20 cellular contexts compared by ENCODE assay signal in the genomic region with DNA sequence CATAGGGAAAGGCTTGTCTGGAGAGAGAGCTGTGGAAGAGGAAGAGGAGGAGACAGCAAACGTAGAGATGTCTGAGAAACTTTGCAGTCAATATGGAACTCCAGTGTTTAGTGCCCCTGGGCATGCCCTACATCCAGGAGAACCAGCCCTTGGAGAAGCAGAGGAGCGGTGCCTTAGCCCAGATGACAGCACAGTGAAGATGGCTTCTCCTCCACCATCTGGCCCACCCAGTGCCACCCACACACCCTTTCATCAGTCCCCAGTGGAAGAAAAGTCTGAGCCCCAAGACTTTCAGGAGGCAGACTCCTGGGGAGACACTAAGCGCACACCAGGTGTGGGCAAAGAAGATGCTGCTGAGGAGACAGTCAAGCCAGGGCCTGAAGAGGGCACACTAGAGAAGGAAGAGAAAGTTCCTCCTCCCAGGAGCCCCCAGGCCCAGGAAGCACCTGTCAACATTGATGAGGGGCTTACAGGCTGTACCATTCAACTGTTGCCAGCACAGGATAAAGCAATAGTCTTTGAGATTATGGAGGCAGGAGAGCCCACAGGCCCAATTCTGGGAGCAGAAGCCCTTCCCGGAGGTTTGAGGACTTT. TPM values are rescaled to one million over a fixed set of nuclear protein-coding genes. Genes with fewer than 3 reads are reported as not detected.
DNase-seq lines count a peak whose midpoint lies in the region; ATAC-seq and TF ChIP-seq lines count a peak whose summit lies in the region.
"Had no signal": no experiment of that assay in that cellular context is flagged by ENCODE, and none has a peak within 500 bp of the region (broad histone marks: within the 10 kb centered on the region; RNA-seq: fewer than 3 reads in every experiment).

No MANE protein-coding gene starts in this region.

- TF ChIP-seq CTCF in GM13976 (IDR thresholded peaks at IDR 0.05; ENCODE audit: borderline replicate concordance, control extremely low read depth, extremely low read depth, insufficient read depth, missing control alignments): no peak
- peak; percentile 72 for TF ChIP-seq CTCF in OCI-LY7 (conservative IDR thresholded peaks at IDR 0.05; ENCODE audit: low read length)

- in situ Hi-C loops in GM13976 (cut with MboI; ENCODE audit: low sequenced_read_pairs, unreplicated experiment): no loop called here

- no peaks in the 10 kb centered on the region for H3K9me3 Mint-ChIP-seq in activated T-cell treated with anti-CD3 and anti-CD28 coated beads, Interleukin-2, amount 50 U/mL, for 24 hours
- no peaks in the 10 kb centered on the region for H3K9me3 Mint-ChIP-seq in activated T-cell treated with anti-CD3 and anti-CD28 coated beads, Interleukin-2, amount 50 U/mL, for 4 hours

- DNase-seq in activated T-cell treated with anti-CD3 and anti-CD28 coated beads, Interleukin-2, amount 50 U/mL, for 24 hours: no peak
- DNase-seq in activated T-cell treated with anti-CD3 and anti-CD28 coated beads, Interleukin-2, amount 50 U/mL, for 4 hours: no peak
- DNase-seq in GM13976 (ENCODE audit: low spot score): peak; percentile 20
- peak; percentile 75 for DNase-seq in OCI-LY7 (ENCODE audit: low spot score)
- DNase-seq in mesenteric fat pad (ENCODE audit: low spot score): peak; percentile 47
- no peak for DNase-seq in NCI-H345 treated with DMSO at 0.1 percent for 48 hours (lab: John Stamatoyannopoulos, UW; ENCODE audit: unreplicated experiment)
- DNase-seq in stimulated activated CD4-positive, alpha-beta T cell treated with anti-CD3 and anti-CD28 coated beads, Interleukin-4, amount 100 ng/mL, for 24 hours: no peak
- DNase-seq: Calu3, DMS79, GDM1, HCEC 1CT, NCI-H1092, NCI-H1694, NCI-H2107, NCI-H226, NCI-H69, SHP77 had no signal

- H3K36me3 ChIP-seq in OCI-LY7 (ENCODE audit: insufficient read depth, low read length): peaks cover 5% of the 10 kb centered on the region; the same call in 1 of the 2 replicates

- H3K36me3 Mint-ChIP-seq in activated T-cell treated with anti-CD3 and anti-CD28 coated beads, Interleukin-2, amount 50 U/mL, for 24 hours (ENCODE audit: low read depth): no peaks in the 10 kb centered on the region
- H3K36me3 Mint-ChIP-seq in activated T-cell treated with anti-CD3 and anti-CD28 coated beads, Interleukin-2, amount 50 U/mL, for 4 hours (ENCODE audit: insufficient read depth): no peaks in the 10 kb centered on the region

- intact Hi-C loops in OCI-LY7 (cut with micrococcal nuclease; ENCODE audit: unreplicated experiment): no loop called here

- H2AFZ ChIP-seq in OCI-LY7 (ENCODE audit: low read length): 0 out of 2 replicates have a peak overlapping the region, but pooled peaks have one; percentile 11

- no peak overlapping the region for H3K4me3 ChIP-seq in OCI-LY7 (ENCODE audit: low read depth, low read length, poor library complexity, severe bottlenecking)

- peak overlapping the region; percentile 34 for H3K27ac Mint-ChIP-seq in activated T-cell treated with anti-CD3 and anti-CD28 coated beads, Interleukin-2, amount 50 U/mL, for 24 hours

- H3K4me1 ChIP-seq in OCI-LY7 (ENCODE audit: insufficient read depth, low read length, poor library complexity, severe bottlenecking): peaks cover 15% of the 10 kb centered on the region

- peaks cover 8% of the 10 kb centered on the region for H3K4me1 Mint-ChIP-seq in activated T-cell treated with anti-CD3 and anti-CD28 coated beads, Interleukin-2, amount 50 U/mL, for 24 hours (ENCODE audit: low read depth)
- H3K4me1 Mint-ChIP-seq in activated T-cell treated with anti-CD3 and anti-CD28 coated beads, Interleukin-2, amount 50 U/mL, for 4 hours (ENCODE audit: low read depth): peaks cover 10% of the 10 kb centered on the region

- no peak overlapping the region for H3K4me3 Mint-ChIP-seq in activated T-cell treated with anti-CD3 and anti-CD28 coated beads, Interleukin-2, amount 50 U/mL, for 24 hours
- no peak overlapping the region for H3K4me3 Mint-ChIP-seq in activated T-cell treated with anti-CD3 and anti-CD28 coated beads, Interleukin-2, amount 50 U/mL, for 4 hours

- POLR2A ChIA-PET in OCI-LY7 (lab: Charles Lee): no interaction called here

- H3K79me2 ChIP-seq in OCI-LY7 (ENCODE audit: insufficient read depth, low read depth, low read length): no peaks in the 10 kb centered on the region

- H3K27ac ChIP-seq in OCI-LY7 (ENCODE audit: low read depth, low read length, poor library complexity, severe bottlenecking): no peak overlapping the region

- H3K9me3 ChIP-seq in OCI-LY7 (ENCODE audit: low read length): no peaks in the 10 kb centered on the region

- peaks cover 5% of the 10 kb centered on the region for H3K27me3 Mint-ChIP-seq in activated T-cell treated with anti-CD3 and anti-CD28 coated beads, Interleukin-2, amount 50 U/mL, for 24 hours
- H3K27me3 Mint-ChIP-seq in activated T-cell treated with anti-CD3 and anti-CD28 coated beads, Interleukin-2, amount 50 U/mL, for 4 hours (ENCODE audit: low read depth): peaks cover 4% of the 10 kb centered on the region

- H3K4me2 ChIP-seq in OCI-LY7 (ENCODE audit: low read length): no peak overlapping the region

- no peak for ATAC-seq in activated T-cell treated with anti-CD3 and anti-CD28 coated beads, Interleukin-2, amount 50 U/mL, for 4 hours
- no peak for ATAC-seq in GM18858 (IDR thresholded peaks at IDR 0.05; ENCODE audit: unreplicated experiment)
- ATAC-seq: Panc1, SK-N-SH treated with all-trans-retinoic acid at 6 μM for 48 hours had no signal

- CTCF ChIA-PET in OCI-LY7 (lab: Charles Lee; ENCODE audit: unreplicated experiment): no interaction called here

- no peaks in the 10 kb centered on the region for H3K9me2 ChIP-seq in OCI-LY7 (ENCODE audit: insufficient read depth, low read length)

- no peaks in the 10 kb centered on the region for H4K20me1 ChIP-seq in OCI-LY7 (ENCODE audit: insufficient read depth, low read length)

- no TSS peak for BruUV-seq in OCI-LY7 (replicated peaks; lab: Mats Ljungman, UMichigan)

RNA-seq across cellular contexts. Expression of gene MAP1A, which starts 6.9 kb away (rescaled TPM):
- 1 to 10 TPM; 1.1 to 1.2 (median 1.2) TPM for total RNA-seq in activated T-cell treated with anti-CD3 and anti-CD28 coated beads, Interleukin-2, amount 50 U/mL, for 4 hours
- 3.8 and 4.0 TPM in 2 replicates for total RNA-seq in OCI-LY7 (2014; rRNA removed; shearing (Covaris generic))
- total RNA-seq in OCI-LY7 (2022) (2.7 and 3.3 TPM in 2 replicates), mesenteric fat pad (13.8 TPM)

RNA-seq across cellular contexts. Expression of gene TP53BP1, which starts 31.4 kb away (rescaled TPM):
- total RNA-seq in activated T-cell treated with anti-CD3 and anti-CD28 coated beads, Interleukin-2, amount 50 U/mL, for 4 hours: 10 to 100 TPM; 30.5 to 36.1 (median 35.3) TPM
- total RNA-seq in OCI-LY7 (2014; rRNA removed; shearing (Covaris generic)): 69.3 and 88.1 TPM in 2 replicates
- total RNA-seq in OCI-LY7 (2022) (51.8 and 55.1 TPM in 2 replicates), mesenteric fat pad (44.8 TPM)

Comparison
In these comparisons a context has a peak if more than half of its experiments do, and no peak if none do; other contexts are left out.
1. DNase-seq: peak in GM13976 (single experiment), OCI-LY7 (single experiment) and mesenteric fat pad (single experiment); none in activated T-cell treated with anti-CD3 and anti-CD28 coated beads, Interleukin-2, amount 50 U/mL, for 24 hours (single experiment), activated T-cell treated with anti-CD3 and anti-CD28 coated beads, Interleukin-2, amount 50 U/mL, for 4 hours (single experiment), NCI-H345 treated with DMSO at 0.1 percent for 48 hours (single experiment) and stimulated activated CD4-positive, alpha-beta T cell treated with anti-CD3 and anti-CD28 coated beads, Interleukin-4, amount 100 ng/mL, for 24 hours (single experiment).